In genomic region chr2:171086352-171087290, GRCh38 we compare ENCODE assay signal across 8 cellular contexts.
DNase-seq lines count a peak whose midpoint lies in the region; ATAC-seq and TF ChIP-seq lines count a peak whose summit lies in the region.

No MANE protein-coding gene starts in this region.

- H3K27me3 ChIP-seq in naive thymus-derived CD4-positive, alpha-beta T cell (ENCODE audit: control insufficient read depth in 2 of 2, insufficient read depth in 2 of 2, low read length in 2 of 2), result no peaks in the 10 kb centered on the region

- H3K27me3 Mint-ChIP-seq in naive thymus-derived CD4-positive, alpha-beta T cell, result no peaks in the 10 kb centered on the region
- no peaks in the 10 kb centered on the region for H3K27me3 Mint-ChIP-seq in type B pancreatic cell

- peaks cover 0 to 4% (median 0%) of the 10 kb centered on the region in 3 experiments for H3K36me3 ChIP-seq in naive thymus-derived CD4-positive, alpha-beta T cell (ENCODE audit: control insufficient read depth in 2 of 3, insufficient read depth in 3 of 3, low read length in 3 of 3)

- intact Hi-C loops in naive thymus-derived CD4-positive, alpha-beta T cell (cut with micrococcal nuclease), result loop anchor here (1.0 to 10.0 kb wide), 13 partner anchors 9 to 348 kb away; partner anchors contain the start of genes DCAF17 (in 2 of the 2), GORASP2 (in 1 of the 2) and METTL8 (in 1 of the 2)

- H3K27ac Mint-ChIP-seq in naive thymus-derived CD4-positive, alpha-beta T cell, result peak overlapping the region; percentile 86 to 99 (median 95)
- H3K27ac Mint-ChIP-seq in type B pancreatic cell, result peak overlapping the region; percentile 8

- peak; percentile 20 for DNase-seq in GM10266 (ENCODE audit: extremely low spot score)
- DNase-seq in NB4 (ENCODE audit: low read depth), result peak; percentile 58
- DNase-seq in activated CD4-positive, alpha-beta T cell treated with anti-CD3 and anti-CD28 coated beads, Interleukin-2, amount 50 U/mL, for 1 hour, result peak; percentile 60
- DNase-seq in epidermal melanocyte (ENCODE audit: insufficient read length, low spot score), result peak; percentile 26
- DNase-seq in naive thymus-derived CD4-positive, alpha-beta T cell, result peak in 8 of 9 donors; percentile 34 to 76 (median 71)
- DNase-seq in type B pancreatic cell (ENCODE audit: extremely low spot score, unreplicated experiment), result no peak
- no peak for DNase-seq in NCI-H524 (lab: John Stamatoyannopoulos, UW)

- H3K4me1 ChIP-seq in naive thymus-derived CD4-positive, alpha-beta T cell (ENCODE audit: control insufficient read depth in 2 of 2, insufficient read depth in 2 of 2, low read length in 2 of 2), result peaks cover 7 to 68% of the 10 kb centered on the region in 2 donors

- CTCF ChIA-PET in naive thymus-derived CD4-positive, alpha-beta T cell (lab: Charles Lee), result interaction anchor here (0.6 to 4.7 kb wide), 31 partner anchors 9 to 1402 kb away, joined by 3 to 41 read pairs (median 5); no protein-coding TSS in a partner anchor

- POLR2A ChIA-PET in naive thymus-derived CD4-positive, alpha-beta T cell (lab: Charles Lee), result interaction anchor here (0.5 to 4.0 kb wide), 16 partner anchors 10 to 1337 kb away, joined by 3 to 32 read pairs (median 4); partner anchors contain the start of gene GORASP2

- peak; percentile 82 for ATAC-seq in naive thymus-derived CD4-positive, alpha-beta T cell
- no peak for ATAC-seq in HG02973 (IDR thresholded peaks at IDR 0.05; ENCODE audit: unreplicated experiment)

- H3K36me3 Mint-ChIP-seq in naive thymus-derived CD4-positive, alpha-beta T cell, result peaks cover 0 to 19% (median 11%) of the 10 kb centered on the region in 5 donors
- H3K36me3 Mint-ChIP-seq in type B pancreatic cell, result peaks cover 9% of the 10 kb centered on the region

- H3K4me1 Mint-ChIP-seq in naive thymus-derived CD4-positive, alpha-beta T cell, result peaks cover 45 to 86% (median 76%) of the 10 kb centered on the region in 7 donors
- H3K4me1 Mint-ChIP-seq in type B pancreatic cell (ENCODE audit: unreplicated experiment), result peaks cover 22% of the 10 kb centered on the region

- no peaks in the 10 kb centered on the region for H3K9me3 ChIP-seq in naive thymus-derived CD4-positive, alpha-beta T cell (ENCODE audit: control insufficient read depth in 2 of 3, low read length in 3 of 3)

- TF ChIP-seq POLR2A in NB4 (IDR thresholded peaks at IDR 0.05; ENCODE audit: extremely low read depth, insufficient read length), result no peak

- peak overlapping the region; percentile 71 for H3K27ac ChIP-seq in naive thymus-derived CD4-positive, alpha-beta T cell (ENCODE audit: low read depth, low read length)

- H3K9me3 Mint-ChIP-seq in naive thymus-derived CD4-positive, alpha-beta T cell, result peaks cover 0 to 4% (median 0%) of the 10 kb centered on the region in 11 donors
- peaks cover 5% of the 10 kb centered on the region for H3K9me3 Mint-ChIP-seq in type B pancreatic cell

- H3K4me3 ChIP-seq in NB4 (ENCODE audit: low read depth, low read length), result no peak overlapping the region
- peak overlapping the region; percentile 34 for H3K4me3 ChIP-seq in naive thymus-derived CD4-positive, alpha-beta T cell (ENCODE audit: low read length)

- TF ChIP-seq CTCF in GM10266 (IDR thresholded peaks at IDR 0.05; ENCODE audit: control insufficient read depth, insufficient read depth, low read depth, missing control alignments) (peak; percentile 50), NB4 (IDR thresholded peaks at IDR 0.05; ENCODE audit: low read depth, low read length) (peak; percentile 69), type B pancreatic cell (conservative IDR thresholded peaks at IDR 0.05) (peak; percentile 72)

- peak overlapping the region; percentile 69 to 92 (median 82) for H3K4me3 Mint-ChIP-seq in naive thymus-derived CD4-positive, alpha-beta T cell
- H3K4me3 Mint-ChIP-seq in type B pancreatic cell, result no peak overlapping the region

Comparison
In these comparisons a context has a peak if more than half of its experiments do, and no peak if none do; other contexts are left out.
1. DNase-seq: peak in GM10266 (single experiment), NB4 (single experiment), activated CD4-positive, alpha-beta T cell treated with anti-CD3 and anti-CD28 coated beads, Interleukin-2, amount 50 U/mL, for 1 hour (single experiment), epidermal melanocyte (single experiment) and naive thymus-derived CD4-positive, alpha-beta T cell (8 of 9); none in type B pancreatic cell (single experiment) and NCI-H524 (0 of 2).
2. Peak in every context shown above with its lines, with median percentiles within 50 percentile points of each other: CTCF ChIP-seq.